In genomic region chr10:91587710-91588638, GRCh38 we compare ENCODE assay signal across 13 cellular contexts. TPM values are rescaled to one million over a fixed set of nuclear protein-coding genes. Genes with fewer than 3 reads are reported as not detected.
DNase-seq lines count a peak whose midpoint lies in the region; ATAC-seq, FAIRE-seq and TF ChIP-seq lines count a peak whose summit lies in the region.
"Had no signal": no experiment of that assay in that cellular context is flagged by ENCODE, and none has a peak within 500 bp of the region (broad histone marks: within the 10 kb centered on the region; RNA-seq: fewer than 3 reads in every experiment).

No MANE protein-coding gene starts in this region.

- H3K4me2 ChIP-seq in mammary epithelial cell (ENCODE audit: insufficient read depth, low read depth, low read length), result peak overlapping the region; percentile 29
- H3K4me2 ChIP-seq in keratinocyte (ENCODE audit: control insufficient read depth, extremely low read depth, insufficient read depth, low read depth, low read length), result peak overlapping the region; percentile 60

- peaks cover 20% of the 10 kb centered on the region for H3K4me1 ChIP-seq in mammary epithelial cell (ENCODE audit: insufficient read depth, low read length)
- peaks cover 25% of the 10 kb centered on the region for H3K4me1 ChIP-seq in keratinocyte (ENCODE audit: control insufficient read depth, extremely low read depth, insufficient read depth, low read length)
- peaks cover 58% of the 10 kb centered on the region for H3K4me1 ChIP-seq in vagina

- H2AFZ ChIP-seq in mammary epithelial cell (ENCODE audit: low read depth, low read length) (no peak overlapping the region), keratinocyte (ENCODE audit: control insufficient read depth, low read length) (no peak overlapping the region)

- H3K9me3 ChIP-seq in mammary epithelial cell (replicated peaks; ENCODE audit: insufficient read depth, low read length) (no peaks in the 10 kb centered on the region), keratinocyte (ENCODE audit: control insufficient read depth, low read depth, low read length) (no peaks in the 10 kb centered on the region), vagina (no peaks in the 10 kb centered on the region)

- H4K20me1 ChIP-seq in mammary epithelial cell (ENCODE audit: insufficient read depth, low read length) (no peaks in the 10 kb centered on the region), keratinocyte (ENCODE audit: control insufficient read depth, extremely low read depth, insufficient read depth, low read length) (no peaks in the 10 kb centered on the region)

- 29% methylated on average over 9 of the region's 9 CpGs for WGBS in mammary epithelial cell (ENCODE audit: low coverage, missing lambda C conversion rate)

- no peak for TF ChIP-seq POLR2A in vagina (IDR thresholded peaks at IDR 0.05)

- BruUV-seq in mammary epithelial cell (replicated peaks; lab: Mats Ljungman, UMichigan), result no TSS peak

- ATAC-seq in GM21526 (IDR thresholded peaks at IDR 0.05; ENCODE audit: low FRiP score, unreplicated experiment), result no peak
- ATAC-seq in HG03432 (IDR thresholded peaks at IDR 0.05; ENCODE audit: unreplicated experiment), result no peak
- ATAC-seq: GM12878, WTC11 had no signal

- no peak overlapping the region for H3K4me3 ChIP-seq in mammary epithelial cell (replicated peaks in 1 of 3; ENCODE audit: insufficient read depth in 1 of 3, low read depth in 2 of 3, low read length in 3 of 3)
- H3K4me3 ChIP-seq in keratinocyte (ENCODE audit: control insufficient read depth in 2 of 3, extremely low read depth in 1 of 3, insufficient read depth in 2 of 3, low read depth in 1 of 3, low read length in 3 of 3), result no peak overlapping the region
- H3K4me3 ChIP-seq in vagina, result no peak overlapping the region
- H3K4me3 ChIP-seq: GM12878 had no signal

- no peaks in the 10 kb centered on the region for H3K27me3 ChIP-seq in mammary epithelial cell (ENCODE audit: insufficient read depth, low read length)
- no peaks in the 10 kb centered on the region for H3K27me3 ChIP-seq in keratinocyte (ENCODE audit: control insufficient read depth, extremely low read depth, insufficient read depth, low read length)
- no peaks in the 10 kb centered on the region for H3K27me3 ChIP-seq in vagina

- H3K79me2 ChIP-seq in mammary epithelial cell (ENCODE audit: insufficient read depth, low read length) (no peaks in the 10 kb centered on the region), keratinocyte (ENCODE audit: control insufficient read depth, insufficient read depth, low read length) (no peaks in the 10 kb centered on the region)

- H3K27ac ChIP-seq in mammary epithelial cell (ENCODE audit: insufficient read depth, low read depth, low read length) (no peak overlapping the region), keratinocyte (ENCODE audit: control insufficient read depth, insufficient read depth, low read length) (no peak overlapping the region), vagina (peak overlapping the region; percentile 82)
- H3K27ac ChIP-seq: 22Rv1 had no signal

- CTCF ChIA-PET in mammary epithelial cell (lab: Charles Lee; ENCODE audit: low non-redundant PET), result no interaction called here

- FAIRE-seq in keratinocyte (lab: Jason Lieb, UNC), result peak; percentile 49
- FAIRE-seq: GM12878 had no signal

- H3K9ac ChIP-seq in mammary epithelial cell (ENCODE audit: insufficient read depth, low read length), result no peak overlapping the region
- no peak overlapping the region for H3K9ac ChIP-seq in keratinocyte (ENCODE audit: control insufficient read depth, extremely low read depth, insufficient read depth, low read length)

- in situ Hi-C loops in mammary epithelial cell (cut with MboI; ENCODE audit: low sequenced_read_pairs in 2 of 2), result no loop called here

- DNase-seq in DMS 273 (lab: John Stamatoyannopoulos, UW; ENCODE audit: unreplicated experiment) (peak; percentile 7), DMS 273 treated with DMSO at 0.1 percent for 48 hours (lab: John Stamatoyannopoulos, UW) (no peak), mammary epithelial cell (peak; percentile 59), keratinocyte (ENCODE audit: low read depth, low spot score) (no peak), vagina (ENCODE audit: extremely low spot score in 2 of 2) (no peak), NCI-H748 (lab: John Stamatoyannopoulos, UW; ENCODE audit: unreplicated experiment) (no peak)
- DNase-seq: activated naive CD4-positive, alpha-beta T cell treated with anti-CD3 and anti-CD28 coated beads, Interleukin-2, amount 10 ng/mL, durations not matched to agents 7 days and 5 days; posterior cingulate gyrus had no signal

- no peaks in the 10 kb centered on the region for H3K9me1 ChIP-seq in keratinocyte (ENCODE audit: control insufficient read depth, extremely low read depth, insufficient read depth, low read length)

- no peaks in the 10 kb centered on the region for H3K36me3 ChIP-seq in mammary epithelial cell (ENCODE audit: insufficient read depth, low read length)
- H3K36me3 ChIP-seq in keratinocyte (ENCODE audit: control insufficient read depth in 2 of 2, extremely low read depth in 1 of 2, insufficient read depth in 2 of 2, low read length in 2 of 2), result no peaks in the 10 kb centered on the region
- no peaks in the 10 kb centered on the region for H3K36me3 ChIP-seq in vagina

- TF ChIP-seq CTCF in mammary epithelial cell (conservative IDR thresholded peaks at IDR 0.05 in 1 of 2, IDR thresholded peaks at IDR 0.05 in 1 of 2; ENCODE audit: extremely low read depth in 1 of 2, insufficient read depth in 1 of 2, low read depth in 1 of 2, low read length in 2 of 2) (no peak), keratinocyte (optimal IDR thresholded peaks at IDR 0.05 in 1 of 3, IDR thresholded peaks at IDR 0.05 in 1 of 3, conservative IDR thresholded peaks at IDR 0.05 in 1 of 3; ENCODE audit: extremely low read depth in 1 of 3, insufficient read depth in 2 of 3, low read length in 3 of 3) (no peak), vagina (IDR thresholded peaks at IDR 0.05) (no peak)

- dilution Hi-C loops in mammary epithelial cell (cut with HindIII; ENCODE audit: low sequenced_read_pairs), result no loop called here
- dilution Hi-C loops in keratinocyte (cut with MboI; ENCODE audit: extremely low pct_ligation_motif_present, low sequenced_read_pairs), result no loop called here

- intact Hi-C loops in mammary epithelial cell (cut with micrococcal nuclease), result no loop called here
- intact Hi-C loops in vagina (cut with DNase I), result no loop called here

RNA-seq across cellular contexts. Expression of gene PPP1R3C, which starts 44.9 kb away (rescaled TPM):
- total RNA-seq in mammary epithelial cell (10 to 100 TPM in 1 of 2 donors, under 1 TPM in 1; 0.49 to 11.3 TPM), vagina (26.3 TPM)
- polyA plus RNA-seq in mammary epithelial cell (2.7 TPM), keratinocyte (3.2 to 8.9 TPM (median 7.3 TPM) in 3 replicates)
- polyA minus RNA-seq in mammary epithelial cell (1.3 TPM), keratinocyte (1.4 to 15.8 TPM (median 9.8 TPM) in 3 replicates)
- polyA plus RNA-seq in keratinocyte (2011; ENCODE audit: low read depth), result 2.5 TPM
- 3.6 and 5.0 TPM in 2 replicates for polyA plus RNA-seq in keratinocyte (2011; cell fraction: cytosol; rRNA removed)
- 8.2 and 8.5 TPM in 2 replicates for polyA plus RNA-seq in keratinocyte (2011; cell fraction: nucleus; rRNA removed)
- 3.0 and 9.3 TPM in 2 replicates for polyA plus RNA-seq in keratinocyte (2012; ENCODE audit: low replicate concordance)
- polyA minus RNA-seq in keratinocyte (2011; cell fraction: cytosol; rRNA and poly(A)+ RNA removed), result 4.6 TPM
- polyA minus RNA-seq in keratinocyte (2011; cell fraction: nucleus; rRNA and poly(A)+ RNA removed), result 6.4 and 11.6 TPM in 2 replicates
- total RNA-seq: GM12878 had no signal

Comparison
In these comparisons a context has a peak if more than half of its experiments do, and no peak if none do; other contexts are left out.
1. DNase-seq: peak in DMS 273 (single experiment) and mammary epithelial cell (single experiment); none in DMS 273 treated with DMSO at 0.1 percent for 48 hours (single experiment), keratinocyte (single experiment), vagina (0 of 2) and NCI-H748 (single experiment).